ENCODE assay signal across 2 cellular contexts in genomic region chr4:7979652-7979968, GRCh38.
TF ChIP-seq lines count a peak whose summit lies in the region.

No MANE protein-coding gene starts in this region.

TF ChIP-seq in IMR-90, 13 proteins besides CTCF, POLR2A, EP300 and RAD21:
- TF ChIP-seq FOS (IDR thresholded peaks at IDR 0.05; ENCODE audit: low read depth, low read length) (no peak), USF2 (IDR thresholded peaks at IDR 0.05; ENCODE audit: low read depth, low read length) (no peak), MAZ (IDR thresholded peaks at IDR 0.05; ENCODE audit: borderline replicate concordance, low read depth, low read length) (no peak), MAFK (IDR thresholded peaks at IDR 0.05; ENCODE audit: low read depth, low read length) (no peak), RCOR1 (IDR thresholded peaks at IDR 0.05; ENCODE audit: insufficient replicate concordance, low read length) (no peak), RFX5 (IDR thresholded peaks at IDR 0.05; ENCODE audit: low read depth, low read length) (no peak), BHLHE40 (IDR thresholded peaks at IDR 0.05; ENCODE audit: low read depth, low read length) (no peak), ELK1 (IDR thresholded peaks at IDR 0.05; ENCODE audit: borderline replicate concordance, low read depth, low read length) (no peak)

TF ChIP-seq in H1, 55 proteins besides CTCF, POLR2A, EP300 and RAD21:
- TF ChIP-seq RXRA (IDR thresholded peaks at IDR 0.05; ENCODE audit: insufficient read depth, low read depth, low read length) (no peak), EZH2 (IDR thresholded peaks at IDR 0.05; ENCODE audit: low read depth, low read length, severe bottlenecking) (no peak), CBX8 (IDR thresholded peaks at IDR 0.05; ENCODE audit: borderline replicate concordance, low read depth, low read length) (no peak), SUZ12 (IDR thresholded peaks at IDR 0.05; ENCODE audit: low read length) (no peak), TCF12 (IDR thresholded peaks at IDR 0.05; ENCODE audit: low read depth, low read length) (no peak), CEBPB (IDR thresholded peaks at IDR 0.05; ENCODE audit: low read depth, low read length) (no peak), TAF7 (optimal IDR thresholded peaks at IDR 0.05; ENCODE audit: borderline replicate concordance, low read depth, low read length) (no peak), SIX5 (IDR thresholded peaks at IDR 0.05; ENCODE audit: low read depth, low read length) (no peak), CREB1 (IDR thresholded peaks at IDR 0.05) (no peak), ASH2L (IDR thresholded peaks at IDR 0.05; ENCODE audit: low read length) (no peak), CHD7 (IDR thresholded peaks at IDR 0.05; ENCODE audit: insufficient replicate concordance, low read length) (no peak), ATF2 (IDR thresholded peaks at IDR 0.05; ENCODE audit: low read length) (no peak), BRCA1 (IDR thresholded peaks at IDR 0.05; ENCODE audit: low read depth, low read length) (no peak), KDM4A (IDR thresholded peaks at IDR 0.05; ENCODE audit: low read depth, low read length, severe bottlenecking) (no peak), BACH1 (IDR thresholded peaks at IDR 0.05; ENCODE audit: low read length) (no peak), GTF2F1 (IDR thresholded peaks at IDR 0.05; ENCODE audit: borderline replicate concordance, low read depth, low read length) (no peak), SAP30 (IDR thresholded peaks at IDR 0.05; ENCODE audit: insufficient read depth, insufficient replicate concordance, low read length) (no peak), TBP (IDR thresholded peaks at IDR 0.05; ENCODE audit: low read depth, low read length) (no peak), TAF1 (IDR thresholded peaks at IDR 0.05; ENCODE audit: low read depth, low read length) (no peak)
